In genomic region chr16:68296291-68296690, GRCh38 we compare ENCODE assay signal across 1 cellular context.
A peak's percentile ranks its signal among the peaks of the same experiment; 100 is the strongest.
TF ChIP-seq lines count a peak whose summit lies in the region.

No MANE protein-coding gene starts in this region.

TF ChIP-seq in GM12878, 131 proteins besides CTCF, POLR2A, EP300 and RAD21:
- TF ChIP-seq GATAD2B (conservative IDR thresholded peaks at IDR 0.05; ENCODE audit: low read depth) (no peak), POLR2AphosphoS5 (IDR thresholded peaks at IDR 0.05; ENCODE audit: low read length) (0 out of 2 replicates have a peak, but pooled peaks have one; percentile 39), E2F4 (IDR thresholded peaks at IDR 0.05; ENCODE audit: low read depth, low read length) (no peak)
